10 cellular contexts compared by ENCODE assay signal in genomic region chr10:26216577-26216948, GRCh38. TPM values are rescaled to one million over a fixed set of nuclear protein-coding genes. Genes with fewer than 3 reads are reported as not detected.
DNase-seq lines count a peak whose midpoint lies in the region; ATAC-seq lines count a peak whose summit lies in the region.
"Had no signal": no experiment of that assay in that cellular context is flagged by ENCODE, and none has a peak within 500 bp of the region (broad histone marks: within the 10 kb centered on the region; RNA-seq: fewer than 3 reads in every experiment).

Gene GAD2 (plus strand): TSS chr10:26216774. CDS start chr10:26216810, 36 bp downstream.

- H3K27ac ChIP-seq in ectodermal cell (ENCODE audit: insufficient read depth, low read depth, low read length, poor library complexity, severe bottlenecking) (no peak within 1 kb of the TSS), neuronal stem cell (replicated peaks; ENCODE audit: low read length) (no peak within 1 kb of the TSS)

- ATAC-seq in HG03521 (IDR thresholded peaks at IDR 0.05; ENCODE audit: unreplicated experiment) (no peak), GM21367 (IDR thresholded peaks at IDR 0.05; ENCODE audit: unreplicated experiment) (no peak), GM18907 (IDR thresholded peaks at IDR 0.05; ENCODE audit: unreplicated experiment) (no peak)
- ATAC-seq: Right ventricle myocardium inferior had no signal

- H3K9me3 ChIP-seq in ectodermal cell (ENCODE audit: control insufficient read depth, low read length) (no peaks in the 10 kb centered on the region), neuronal stem cell (replicated peaks in 1 of 2; ENCODE audit: control insufficient read depth in 2 of 2, insufficient read depth in 1 of 2, low read depth in 1 of 2, low read length in 2 of 2) (peaks cover 0 to 3% of the 10 kb centered on the region in 2 donors)

- H3K9ac ChIP-seq in neuronal stem cell (ENCODE audit: low read depth, low read length, poor library complexity) = no peak within 1 kb of the TSS

- H4K8ac ChIP-seq in neuronal stem cell (ENCODE audit: low read depth, low read length) = no peak within 1 kb of the TSS

- H2BK5ac ChIP-seq in neuronal stem cell (ENCODE audit: low read length) = no peak within 1 kb of the TSS

- H3K4me3 ChIP-seq in ectodermal cell (ENCODE audit: insufficient read depth, low read depth, low read length) (peak within 1 kb of the TSS; percentile 24), neuronal stem cell (ENCODE audit: low read length in 2 of 2) (peak within 1 kb of the TSS in 1 of 2 donors; percentile 62)

- H3K4me1 ChIP-seq in ectodermal cell (ENCODE audit: control insufficient read depth, insufficient read depth, low read length) (peaks cover 42% of the 10 kb centered on the region), neuronal stem cell (ENCODE audit: control insufficient read depth in 2 of 2, insufficient read depth in 1 of 2, low read depth in 1 of 2, low read length in 2 of 2) (peaks cover 10 to 24% of the 10 kb centered on the region in 2 donors)

- H3K14ac ChIP-seq in neuronal stem cell (ENCODE audit: low read length) = no peak within 1 kb of the TSS

- peaks cover 100% of the 10 kb centered on the region for H3K27me3 ChIP-seq in ectodermal cell (ENCODE audit: control insufficient read depth, insufficient read depth, low read length, poor library complexity, severe bottlenecking)
- H3K27me3 ChIP-seq in neuronal stem cell (ENCODE audit: control insufficient read depth in 3 of 3, insufficient read depth in 3 of 3, low read depth in 1 of 3, low read length in 3 of 3) = peaks cover 37 to 100% (median 86%) of the 10 kb centered on the region in 3 experiments

- no peaks in the 10 kb centered on the region for H3K36me3 ChIP-seq in ectodermal cell (ENCODE audit: control insufficient read depth, insufficient read depth, low read length)
- H3K36me3 ChIP-seq in neuronal stem cell (replicated peaks in 1 of 2; ENCODE audit: control insufficient read depth in 2 of 2, insufficient read depth in 2 of 2, low read length in 2 of 2) = no peaks in the 10 kb centered on the region

- peak within 1 kb of the TSS; percentile 49 for H3K18ac ChIP-seq in neuronal stem cell (ENCODE audit: low read length)

- no peak within 1 kb of the TSS for H3K4ac ChIP-seq in neuronal stem cell (ENCODE audit: low read length)

- peak within 1 kb of the TSS; percentile 66 for H2AK5ac ChIP-seq in neuronal stem cell (ENCODE audit: low read depth, low read length)

- H4K91ac ChIP-seq in neuronal stem cell (ENCODE audit: low read depth, low read length, poor library complexity) = no peak within 1 kb of the TSS

- no peak within 1 kb of the TSS for H2BK12ac ChIP-seq in neuronal stem cell (ENCODE audit: low read length)

- peak within 1 kb of the TSS; percentile 63 for H3K4me2 ChIP-seq in neuronal stem cell (ENCODE audit: insufficient read depth, low read length, poor library complexity, severe bottlenecking)

- no peaks in the 10 kb centered on the region for H3K79me1 ChIP-seq in neuronal stem cell (ENCODE audit: low read depth, low read length)

- no peak within 1 kb of the TSS for H2BK15ac ChIP-seq in neuronal stem cell (ENCODE audit: low read length)

- peak within 1 kb of the TSS; percentile 61 for H3K23ac ChIP-seq in neuronal stem cell (ENCODE audit: low read depth, low read length, poor library complexity)

- DNase-seq in D341Med (ENCODE audit: low spot score) (peak; percentile 65), NCI-H146 (lab: John Stamatoyannopoulos, UW) (peak; percentile 63), neuronal stem cell (ENCODE audit: low spot score) (peak; percentile 24)
- DNase-seq in stimulated activated CD4-positive, alpha-beta T cell treated with anti-CD3 and anti-CD28 coated beads, Interleukin-12 subunit alpha, Interleukin-12 subunit beta, amount 100 ng/mL, for 4 hours = no peak
- DNase-seq: midbrain had no signal

- 0 to 1% methylated on average over 40 of the region's 40 CpGs for WGBS in ectodermal cell, 2 experiments
- WGBS in neuronal stem cell (ENCODE audit: extremely low coverage in 2 of 2, insufficient read length in 2 of 2, insufficient replicate concordance in 1 of 2), 2 donors = no CpG with 5 or more reads among the region's 40 CpGs

- no peak within 1 kb of the TSS for H2BK120ac ChIP-seq in neuronal stem cell (ENCODE audit: low read depth, low read length)

- peak within 1 kb of the TSS; percentile 72 for H2AFZ ChIP-seq in neuronal stem cell (ENCODE audit: low read length)

RNA-seq across cellular contexts. Expression of gene GAD2, which starts in this region (rescaled TPM):
- 1.5 TPM for polyA plus RNA-seq in ectodermal cell (2013, experiment 1 of 4)
- polyA plus RNA-seq in ectodermal cell (2013, experiment 2 of 4) = 0.71 TPM
- polyA plus RNA-seq in ectodermal cell (2013, experiment 3 of 4) = 0.80 TPM
- polyA plus RNA-seq in ectodermal cell (2013, experiment 4 of 4) = 0.69 TPM
- polyA plus RNA-seq in neuronal stem cell (2013, experiment 1 of 2) = 0.40 TPM
- polyA plus RNA-seq in neuronal stem cell (2013, experiment 2 of 2) = 0.51 TPM
